8 cellular contexts compared by ENCODE assay signal in the genomic region with DNA sequence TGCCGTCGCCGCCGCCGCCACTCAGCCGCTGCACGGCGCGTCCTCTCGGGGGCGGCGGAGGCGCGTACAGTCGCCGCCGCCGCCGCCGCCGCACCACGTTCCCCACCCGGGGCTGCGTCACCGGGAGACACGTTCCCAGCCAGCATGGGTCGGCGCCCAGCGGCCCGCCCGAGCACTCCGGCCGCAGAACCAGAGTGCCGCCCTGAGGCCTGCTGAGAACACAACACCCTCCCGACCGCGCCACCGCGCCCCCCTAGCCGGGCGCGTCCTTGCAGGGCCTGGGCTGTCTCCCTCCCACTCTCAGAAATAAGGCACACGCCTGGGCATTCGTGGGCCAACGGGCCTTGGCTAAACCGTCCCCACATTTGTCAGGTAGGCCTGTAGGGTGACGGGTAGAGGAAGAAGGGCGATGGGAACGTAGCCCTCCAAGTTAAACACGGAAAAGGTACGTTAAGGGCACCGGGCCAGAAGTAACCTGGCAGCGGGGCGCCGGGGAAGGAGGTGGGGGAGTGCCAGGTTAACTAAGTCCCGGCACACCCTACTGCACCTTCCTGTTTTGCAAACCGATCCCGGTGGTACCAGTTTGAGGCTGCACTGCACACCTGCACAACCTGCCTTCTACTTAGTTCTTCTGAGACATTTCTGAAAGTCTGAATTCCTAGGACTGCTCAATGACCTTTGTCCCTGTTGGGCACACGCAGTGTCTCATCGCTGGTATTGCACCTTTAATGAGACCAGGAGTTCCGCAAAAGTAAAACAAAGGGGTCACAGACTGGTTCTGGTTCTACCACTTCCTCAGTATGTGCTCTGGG. TPM values are rescaled to one million over a fixed set of nuclear protein-coding genes. Genes with fewer than 3 reads are reported as not detected.
DNase-seq lines count a peak whose midpoint lies in the region; ATAC-seq and TF ChIP-seq lines count a peak whose summit lies in the region.

TSS of gene MAP4K5 (minus strand) at position 68 of the 812 bp plus-strand sequence. CDS start 520 bp downstream, outside the sequence.

- peak within 1 kb of the TSS; percentile 96 for H3K4me3 ChIP-seq in upper lobe of right lung

- ATAC-seq in HG02840 (IDR thresholded peaks at IDR 0.05; ENCODE audit: low FRiP score, unreplicated experiment) = peak; percentile 96
- ATAC-seq in left cardiac atrium = peak; percentile 99
- ATAC-seq in upper lobe of right lung = peak; percentile 99

- intact Hi-C loops in T-helper 1 cell treated with Interleukin-12 subunit alpha and Interleukin-12 subunit beta and Interleukin-4 antibody, amounts not matched to agents 30 ng/mL and 1 ng/mL, for 36 hours (cut with micrococcal nuclease) = loop anchor here (1.0 to 5.0 kb wide), 14 partner anchors 10 to 945 kb away; partner anchors contain the start of genes CDKL1, DMAC2L, KLHDC1 and KLHDC2
- intact Hi-C loops in left cardiac atrium (cut with DNase I) (loop anchor here (1.0 to 5.0 kb wide), 3 partner anchors 195 to 215 kb away; no protein-coding TSS in a partner anchor), upper lobe of right lung (cut with DNase I) (loop anchor here (10.0 kb wide), 1 partner anchor 208 kb away; no protein-coding TSS in a partner anchor)

- no peaks in the 10 kb centered on the region for H3K9me3 ChIP-seq in upper lobe of right lung

- H3K4me3 Mint-ChIP-seq in progenitor cell of endocrine pancreas (ENCODE audit: low read depth) = peak within 1 kb of the TSS; percentile 84

- H3K27ac ChIP-seq in upper lobe of right lung = peak within 1 kb of the TSS; percentile 96

- peak within 1 kb of the TSS; percentile 95 for H3K27ac Mint-ChIP-seq in progenitor cell of endocrine pancreas

- H3K36me3 Mint-ChIP-seq in progenitor cell of endocrine pancreas (ENCODE audit: insufficient read depth) = peaks cover 2% of the 10 kb centered on the region

- peaks cover 24% of the 10 kb centered on the region for H3K4me1 Mint-ChIP-seq in progenitor cell of endocrine pancreas (ENCODE audit: low read depth)

- H3K4me1 ChIP-seq in upper lobe of right lung = peaks cover 41% of the 10 kb centered on the region

- H3K27me3 Mint-ChIP-seq in progenitor cell of endocrine pancreas = no peaks in the 10 kb centered on the region

- no peaks in the 10 kb centered on the region for H3K36me3 ChIP-seq in upper lobe of right lung

- DNase-seq in GM13976 (ENCODE audit: low spot score) (peak; percentile 94), NCI-H1436 (lab: John Stamatoyannopoulos, UW) (peak; percentile 81), amniotic epithelial cell (ENCODE audit: low read depth) (peak; percentile 83), left cardiac atrium (peak; percentile 93), progenitor cell of endocrine pancreas (ENCODE audit: low spot score, unreplicated experiment) (peak; percentile 89), upper lobe of right lung (peak; percentile 97)

- H3K27me3 ChIP-seq in upper lobe of right lung = no peaks in the 10 kb centered on the region

- H3K9me3 Mint-ChIP-seq in progenitor cell of endocrine pancreas (ENCODE audit: low read depth) = peaks cover 7% of the 10 kb centered on the region

- in situ Hi-C loops in GM13976 (cut with MboI; ENCODE audit: low sequenced_read_pairs, unreplicated experiment) = loop anchor here (25.0 kb wide), 2 partner anchors 395 to 670 kb away; partner anchors contain the start of gene NEMF

- peak; percentile 98 for TF ChIP-seq CTCF in GM13976 (IDR thresholded peaks at IDR 0.05; ENCODE audit: borderline replicate concordance, control extremely low read depth, extremely low read depth, insufficient read depth, missing control alignments)
- peak; percentile 82 for TF ChIP-seq CTCF in progenitor cell of endocrine pancreas (IDR thresholded peaks at IDR 0.05; ENCODE audit: unreplicated experiment)
- peak; percentile 89 for TF ChIP-seq CTCF in upper lobe of right lung (IDR thresholded peaks at IDR 0.05)

RNA-seq across cellular contexts. Expression of gene MAP4K5, which starts in this region (rescaled TPM):
- 20.6 and 22.0 TPM in 2 replicates for total RNA-seq in T-helper 1 cell treated with Interleukin-12 subunit alpha and Interleukin-12 subunit beta and Interleukin-4 antibody, amounts not matched to agents 30 ng/mL and 1 ng/mL, for 36 hours
- 10 to 100 TPM; 17.6 to 25.3 TPM for total RNA-seq in left cardiac atrium
- total RNA-seq in progenitor cell of endocrine pancreas = 73.0 and 74.1 TPM in 2 replicates
- total RNA-seq in upper lobe of right lung = 46.3 TPM

Comparison
In these comparisons a context has a peak if more than half of its experiments do, and no peak if none do; other contexts are left out.
1. Peak in every context shown above with its lines: DNase-seq, ATAC-seq, H3K4me3 ChIP-seq and H3K27ac ChIP-seq.